ENCODE assay signal across 7 cellular contexts in genomic region chr6:36572353-36573311, GRCh38. TPM values are rescaled to one million over a fixed set of nuclear protein-coding genes. Genes with fewer than 3 reads are reported as not detected.
A peak's percentile ranks its signal among the peaks of the same experiment; 100 is the strongest.
DNase-seq lines count a peak whose midpoint lies in the region; ATAC-seq, FAIRE-seq and TF ChIP-seq lines count a peak whose summit lies in the region.
"Not testable (repeated sequence)": the region's sequence is repeated elsewhere in the genome, so short reads cannot be mapped to it uniquely, and the experiment has no call there.

No MANE protein-coding gene starts in this region.

- intact Hi-C loops in Panc1 (cut with micrococcal nuclease; ENCODE audit: unreplicated experiment): not testable (repeated sequence)

- H3K36me3 Mint-ChIP-seq in astrocyte (ENCODE audit: low read depth, unreplicated experiment): not testable (repeated sequence)

- not testable (repeated sequence) for H3K27ac Mint-ChIP-seq in astrocyte (ENCODE audit: unreplicated experiment)

- POLR2A ChIA-PET in HEK293 (lab: Yijun Ruan, JAX) (interaction anchor here (0.6 to 1.5 kb wide), 4 partner anchors 8 to 25 kb away, joined by 3 to 9 read pairs (median 4); no protein-coding TSS in a partner anchor), Panc1 (lab: Charles Lee) (interaction anchor here (0.5 kb wide), 1 partner anchor 187 kb away, joined by 5 read pairs; no protein-coding TSS in a partner anchor)

- not testable (repeated sequence) for H3K9me2 ChIP-seq in hepatocyte (replicated peaks; ENCODE audit: insufficient read depth)

- not testable (repeated sequence) for H3K36me3 ChIP-seq in HEK293 (ENCODE audit: control insufficient read depth in 2 of 2, insufficient read depth in 1 of 2, low read length in 2 of 2); Panc1 (ENCODE audit: control insufficient read depth, insufficient read depth, low read length); astrocyte (ENCODE audit: insufficient read depth, low read length); hepatocyte (replicated peaks; ENCODE audit: insufficient read depth, low read depth)

- TF ChIP-seq CTCF in HEK293 (tag by site-specific recombination; IDR thresholded peaks at IDR 0.05); Panc1 (IDR thresholded peaks at IDR 0.05); astrocyte (IDR thresholded peaks at IDR 0.05; ENCODE audit: insufficient read depth, low read depth, low read length); choroid plexus epithelial cell (conservative IDR thresholded peaks at IDR 0.05; ENCODE audit: low read depth, low read length); hepatocyte (IDR thresholded peaks at IDR 0.05; ENCODE audit: poor library complexity): not testable (repeated sequence)

- not testable (repeated sequence) for H4K20me1 ChIP-seq in astrocyte (ENCODE audit: insufficient read depth, low read length); hepatocyte (ENCODE audit: insufficient read depth, poor library complexity, severe bottlenecking)

- H3K9me3 ChIP-seq in HEK293 (ENCODE audit: control insufficient read depth, insufficient read depth, low read depth, low read length); Panc1 (ENCODE audit: control insufficient read depth, insufficient read depth, low read depth, low read length); astrocyte (ENCODE audit: insufficient read depth, low read depth, low read length); hepatocyte (ENCODE audit: low read depth): not testable (repeated sequence)

- not testable (repeated sequence) for H3K27me3 ChIP-seq in Panc1 (ENCODE audit: control insufficient read depth, insufficient read depth, low read length); astrocyte (ENCODE audit: insufficient read depth, low read length); hepatocyte

- WGBS in hepatocyte (ENCODE audit: low lambda C conversion rate, missing lambda C conversion rate): 89% methylated on average over 12 of the region's 12 CpGs

- H2AFZ ChIP-seq in astrocyte (ENCODE audit: low read depth, low read length); hepatocyte: not testable (repeated sequence)

- in situ Hi-C loops in Caki2 (cut with HindIII; ENCODE audit: low pct_unique_long_range_greater_than_20kb, low sequenced_read_pairs); Panc1 (cut with HindIII; ENCODE audit: low pct_unique_long_range_greater_than_20kb, low sequenced_read_pairs): not testable (repeated sequence)

- H3K9me3 Mint-ChIP-seq in astrocyte (ENCODE audit: unreplicated experiment): not testable (repeated sequence)

- peak; percentile 84 for ATAC-seq in Panc1

- BruUV-seq in Panc1 (replicated peaks; lab: Mats Ljungman, UMichigan): not testable (repeated sequence)

- H3K9ac ChIP-seq in astrocyte (ENCODE audit: low read length): not testable (repeated sequence)

- not testable (repeated sequence) for H3K27ac ChIP-seq in HEK293 (ENCODE audit: extremely low read depth, low read depth, low read length); Panc1 (ENCODE audit: low read length); astrocyte (ENCODE audit: low read depth, low read length)
- peak overlapping the region; percentile 82 for H3K27ac ChIP-seq in hepatocyte

- not testable (repeated sequence) for H3K27me3 Mint-ChIP-seq in astrocyte (ENCODE audit: low read depth, unreplicated experiment)

- H3K4me1 ChIP-seq in HEK293 (ENCODE audit: control insufficient read depth, insufficient read depth, low read length); Panc1 (ENCODE audit: control insufficient read depth, insufficient read depth, low read length); astrocyte (ENCODE audit: insufficient read depth, low read length); hepatocyte (ENCODE audit: insufficient read depth): not testable (repeated sequence)

- DNase-seq in Caki2 (ENCODE audit: low read depth): peak; percentile 96
- DNase-seq in Panc1 (ENCODE audit: low read depth, low spot score): not testable (repeated sequence)
- DNase-seq in astrocyte (ENCODE audit: low read depth): peak; percentile 70
- peak; percentile 56 for DNase-seq in choroid plexus epithelial cell (ENCODE audit: low read depth)
- peak; percentile 55 for DNase-seq in hepatocyte (ENCODE audit: low spot score)
- DNase-seq in non-pigmented ciliary epithelial cell (ENCODE audit: low read depth): peak; percentile 20

- not testable (repeated sequence) for FAIRE-seq in astrocyte (lab: Jason Lieb, UNC)

- CTCF ChIA-PET in HEK293 (lab: Yijun Ruan, JAX); Panc1 (lab: Charles Lee): not testable (repeated sequence)

- not testable (repeated sequence) for H3K79me2 ChIP-seq in astrocyte (ENCODE audit: insufficient read depth, low read length); hepatocyte

- not testable (repeated sequence) for H3K4me3 Mint-ChIP-seq in astrocyte (ENCODE audit: unreplicated experiment)

- H3K4me3 ChIP-seq in HEK293 (ENCODE audit: low read depth, low read length); Panc1 (ENCODE audit: low read depth in 2 of 2, low read length in 2 of 2); astrocyte (ENCODE audit: insufficient read depth, low read depth, low read length); choroid plexus epithelial cell (ENCODE audit: low read depth, low read length); hepatocyte: not testable (repeated sequence)

- not testable (repeated sequence) for H3K4me2 ChIP-seq in astrocyte (ENCODE audit: low read length); hepatocyte

- not testable (repeated sequence) for H3K4me1 Mint-ChIP-seq in astrocyte (ENCODE audit: low read depth, unreplicated experiment)

TF ChIP-seq in HEK293, 187 proteins besides CTCF, POLR2A, EP300 and RAD21 (continues in another document):
- TF ChIP-seq ATF2 (tag by site-specific recombination; IDR thresholded peaks at IDR 0.05; ENCODE audit: low read depth): peak; percentile 55; the same call in 1 of the 2 replicates
- 0 out of 2 replicates have a peak, but pooled peaks have one; percentile 10 for TF ChIP-seq ZNF558 (tag by site-specific recombination; IDR thresholded peaks at IDR 0.05)
- TF ChIP-seq ZNF121 (tag by site-specific recombination; IDR thresholded peaks at IDR 0.05): peak; percentile 83
- TF ChIP-seq ZNF394 (tag by site-specific recombination; IDR thresholded peaks at IDR 0.05; ENCODE audit: borderline replicate concordance): peak; percentile 35; the same call in 1 of the 2 replicates
- peak; percentile 82 for TF ChIP-seq ZNF335 (tag by site-specific recombination; conservative IDR thresholded peaks at IDR 0.05)
- TF ChIP-seq ZNF629 (tag by site-specific recombination; IDR thresholded peaks at IDR 0.05): peak; percentile 69
- 0 out of 2 replicates have a peak, but pooled peaks have one; percentile 16 for TF ChIP-seq ZNF362 (tag by site-specific recombination; IDR thresholded peaks at IDR 0.05)
- 0 out of 2 replicates have a peak, but pooled peaks have one; percentile 48 for TF ChIP-seq ZBTB21 (tag by site-specific recombination; IDR thresholded peaks at IDR 0.05)
- peak; percentile 48 for TF ChIP-seq OSR2 (tag by site-specific recombination; IDR thresholded peaks at IDR 0.05)

RNA-seq across cellular contexts. Expression of gene SRSF3, which starts 21.5 kb away (rescaled TPM):
- 239 and 247 TPM in 2 replicates for total RNA-seq in Caki2 (2014; rRNA removed; shearing (Covaris generic); ENCODE audit: low replicate concordance)
- total RNA-seq in Panc1 (2021; ENCODE audit: unreplicated experiment) (356 TPM), astrocyte (237 and 260 TPM in 2 replicates), hepatocyte (115 and 135 TPM in 2 replicates)
- 270 TPM for polyA plus RNA-seq in Panc1 (2012; ENCODE audit: insufficient read length)
- 190 and 192 TPM in 2 replicates for polyA plus RNA-seq in hepatocyte

RNA-seq across cellular contexts. Expression of gene STK38, which starts 25.4 kb away (rescaled TPM):
- total RNA-seq in Caki2 (2014; rRNA removed; shearing (Covaris generic); ENCODE audit: low replicate concordance): 24.9 and 32.6 TPM in 2 replicates
- total RNA-seq in Panc1 (2021; ENCODE audit: unreplicated experiment) (44.7 TPM), astrocyte (53.9 and 54.1 TPM in 2 replicates), hepatocyte (37.9 and 39.1 TPM in 2 replicates)
- polyA plus RNA-seq in Panc1 (2012; ENCODE audit: insufficient read length): 26.8 TPM
- 27.7 and 30.5 TPM in 2 replicates for polyA plus RNA-seq in hepatocyte
